ENCODE assay signal across 1 cellular context in the genomic region with DNA sequence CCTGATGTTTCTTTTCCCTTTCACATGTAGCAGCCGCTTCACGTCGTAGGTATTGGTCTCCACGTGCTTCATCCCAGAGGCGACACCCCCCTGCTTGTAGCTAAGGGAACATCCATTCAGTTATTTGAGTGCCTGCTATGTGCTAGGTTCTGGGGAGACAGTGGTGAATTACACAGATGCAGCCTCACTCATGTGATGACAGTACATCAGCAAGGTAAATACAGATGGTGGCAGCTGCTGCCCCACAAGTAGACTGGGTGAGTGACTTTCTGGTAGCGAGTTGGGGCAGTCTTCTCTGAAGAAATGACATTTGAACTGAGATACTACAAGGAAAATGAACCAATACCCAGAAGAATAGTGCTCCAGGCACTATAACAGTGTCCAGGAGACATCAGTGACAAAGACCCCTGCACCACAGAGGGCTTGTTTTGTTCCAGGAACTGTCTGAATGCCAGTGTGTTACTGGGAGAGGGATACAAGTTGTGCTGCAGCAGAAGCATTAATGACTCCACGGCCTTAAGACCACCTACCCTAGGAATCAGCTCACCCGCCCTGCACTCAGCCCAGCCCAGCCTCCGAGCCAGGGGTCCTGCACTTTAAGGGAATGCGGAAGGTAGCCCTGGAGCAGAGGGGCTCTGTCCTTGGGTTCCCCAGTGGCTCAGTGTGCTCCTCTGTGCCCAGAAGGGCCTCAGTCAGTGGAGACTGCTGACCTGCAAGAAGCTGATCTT.
TF ChIP-seq lines count a peak whose summit lies in the region.

No MANE protein-coding gene starts in this region.

TF ChIP-seq in K562, 482 proteins besides CTCF, POLR2A, EP300 and RAD21:
- TF ChIP-seq BRCA1 (IDR thresholded peaks at IDR 0.05) (no peak), BRCA1 (CRISPR knock-in tag; IDR thresholded peaks at IDR 0.05) (no peak), SP1 (CRISPR knock-in tag; IDR thresholded peaks at IDR 0.05) (no peak), RNF2 (IDR thresholded peaks at IDR 0.05) (no peak), C11orf30 (IDR thresholded peaks at IDR 0.05; ENCODE audit: low read depth) (no peak)
- TF ChIP-seq, protein P1, sequence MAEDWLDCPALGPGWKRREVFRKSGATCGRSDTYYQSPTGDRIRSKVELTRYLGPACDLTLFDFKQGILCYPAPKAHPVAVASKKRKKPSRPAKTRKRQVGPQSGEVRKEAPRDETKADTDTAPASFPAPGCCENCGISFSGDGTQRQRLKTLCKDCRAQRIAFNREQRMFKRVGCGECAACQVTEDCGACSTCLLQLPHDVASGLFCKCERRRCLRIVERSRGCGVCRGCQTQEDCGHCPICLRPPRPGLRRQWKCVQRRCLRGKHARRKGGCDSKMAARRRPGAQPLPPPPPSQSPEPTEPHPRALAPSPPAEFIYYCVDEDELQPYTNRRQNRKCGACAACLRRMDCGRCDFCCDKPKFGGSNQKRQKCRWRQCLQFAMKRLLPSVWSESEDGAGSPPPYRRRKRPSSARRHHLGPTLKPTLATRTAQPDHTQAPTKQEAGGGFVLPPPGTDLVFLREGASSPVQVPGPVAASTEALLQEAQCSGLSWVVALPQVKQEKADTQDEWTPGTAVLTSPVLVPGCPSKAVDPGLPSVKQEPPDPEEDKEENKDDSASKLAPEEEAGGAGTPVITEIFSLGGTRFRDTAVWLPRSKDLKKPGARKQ (CRISPR knock-in tag; IDR thresholded peaks at IDR 0.05) = no peak
- TF ChIP-seq, protein P2, sequence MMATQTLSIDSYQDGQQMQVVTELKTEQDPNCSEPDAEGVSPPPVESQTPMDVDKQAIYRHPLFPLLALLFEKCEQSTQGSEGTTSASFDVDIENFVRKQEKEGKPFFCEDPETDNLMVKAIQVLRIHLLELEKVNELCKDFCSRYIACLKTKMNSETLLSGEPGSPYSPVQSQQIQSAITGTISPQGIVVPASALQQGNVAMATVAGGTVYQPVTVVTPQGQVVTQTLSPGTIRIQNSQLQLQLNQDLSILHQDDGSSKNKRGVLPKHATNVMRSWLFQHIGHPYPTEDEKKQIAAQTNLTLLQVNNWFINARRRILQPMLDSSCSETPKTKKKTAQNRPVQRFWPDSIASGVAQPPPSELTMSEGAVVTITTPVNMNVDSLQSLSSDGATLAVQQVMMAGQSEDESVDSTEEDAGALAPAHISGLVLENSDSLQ (IDR thresholded peaks at IDR 0.05) = no peak
- TF ChIP-seq, protein P3, sequence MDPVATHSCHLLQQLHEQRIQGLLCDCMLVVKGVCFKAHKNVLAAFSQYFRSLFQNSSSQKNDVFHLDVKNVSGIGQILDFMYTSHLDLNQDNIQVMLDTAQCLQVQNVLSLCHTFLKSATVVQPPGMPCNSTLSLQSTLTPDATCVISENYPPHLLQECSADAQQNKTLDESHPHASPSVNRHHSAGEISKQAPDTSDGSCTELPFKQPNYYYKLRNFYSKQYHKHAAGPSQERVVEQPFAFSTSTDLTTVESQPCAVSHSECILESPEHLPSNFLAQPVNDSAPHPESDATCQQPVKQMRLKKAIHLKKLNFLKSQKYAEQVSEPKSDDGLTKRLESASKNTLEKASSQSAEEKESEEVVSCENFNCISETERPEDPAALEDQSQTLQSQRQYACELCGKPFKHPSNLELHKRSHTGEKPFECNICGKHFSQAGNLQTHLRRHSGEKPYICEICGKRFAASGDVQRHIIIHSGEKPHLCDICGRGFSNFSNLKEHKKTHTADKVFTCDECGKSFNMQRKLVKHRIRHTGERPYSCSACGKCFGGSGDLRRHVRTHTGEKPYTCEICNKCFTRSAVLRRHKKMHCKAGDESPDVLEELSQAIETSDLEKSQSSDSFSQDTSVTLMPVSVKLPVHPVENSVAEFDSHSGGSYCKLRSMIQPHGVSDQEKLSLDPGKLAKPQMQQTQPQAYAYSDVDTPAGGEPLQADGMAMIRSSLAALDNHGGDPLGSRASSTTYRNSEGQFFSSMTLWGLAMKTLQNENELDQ (CRISPR knock-in tag; IDR thresholded peaks at IDR 0.05; ENCODE audit: borderline replicate concordance) = no peak
- TF ChIP-seq, protein P4, sequence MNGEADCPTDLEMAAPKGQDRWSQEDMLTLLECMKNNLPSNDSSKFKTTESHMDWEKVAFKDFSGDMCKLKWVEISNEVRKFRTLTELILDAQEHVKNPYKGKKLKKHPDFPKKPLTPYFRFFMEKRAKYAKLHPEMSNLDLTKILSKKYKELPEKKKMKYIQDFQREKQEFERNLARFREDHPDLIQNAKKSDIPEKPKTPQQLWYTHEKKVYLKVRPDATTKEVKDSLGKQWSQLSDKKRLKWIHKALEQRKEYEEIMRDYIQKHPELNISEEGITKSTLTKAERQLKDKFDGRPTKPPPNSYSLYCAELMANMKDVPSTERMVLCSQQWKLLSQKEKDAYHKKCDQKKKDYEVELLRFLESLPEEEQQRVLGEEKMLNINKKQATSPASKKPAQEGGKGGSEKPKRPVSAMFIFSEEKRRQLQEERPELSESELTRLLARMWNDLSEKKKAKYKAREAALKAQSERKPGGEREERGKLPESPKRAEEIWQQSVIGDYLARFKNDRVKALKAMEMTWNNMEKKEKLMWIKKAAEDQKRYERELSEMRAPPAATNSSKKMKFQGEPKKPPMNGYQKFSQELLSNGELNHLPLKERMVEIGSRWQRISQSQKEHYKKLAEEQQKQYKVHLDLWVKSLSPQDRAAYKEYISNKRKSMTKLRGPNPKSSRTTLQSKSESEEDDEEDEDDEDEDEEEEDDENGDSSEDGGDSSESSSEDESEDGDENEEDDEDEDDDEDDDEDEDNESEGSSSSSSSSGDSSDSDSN (IDR thresholded peaks at IDR 0.05; ENCODE audit: borderline replicate concordance in 1 of 2, low read depth in 2 of 2, low read length in 2 of 2) = no peak
